ENCODE assay signal across 26 cellular contexts in genomic region chr2:196719565-196719872, GRCh38.
DNase-seq lines count a peak whose midpoint lies in the region; ATAC-seq and TF ChIP-seq lines count a peak whose summit lies in the region.
"Had no signal": no experiment of that assay in that cellular context is flagged by ENCODE, and none has a peak within 500 bp of the region (broad histone marks: within the 10 kb centered on the region; RNA-seq: fewer than 3 reads in every experiment).

No MANE protein-coding gene starts in this region.

- H3K4me1 Mint-ChIP-seq in MCF 10A (ENCODE audit: insufficient read depth, unreplicated experiment) = no peaks in the 10 kb centered on the region
- peaks cover 9% of the 10 kb centered on the region for H3K4me1 Mint-ChIP-seq in endodermal cell
- H3K4me1 Mint-ChIP-seq in mesothelial cell of epicardium = peaks cover 24% of the 10 kb centered on the region
- H3K4me1 Mint-ChIP-seq: IgD-negative memory B cell had no signal

- TF ChIP-seq CTCF in MCF 10A (IDR thresholded peaks at IDR 0.05; ENCODE audit: unreplicated experiment) = no peak
- no peak for TF ChIP-seq CTCF in mammary epithelial cell (conservative IDR thresholded peaks at IDR 0.05 in 1 of 2, IDR thresholded peaks at IDR 0.05 in 1 of 2; ENCODE audit: extremely low read depth in 1 of 2, insufficient read depth in 1 of 2, low read depth in 1 of 2, low read length in 2 of 2)
- TF ChIP-seq CTCF in endodermal cell (conservative IDR thresholded peaks at IDR 0.05) = no peak
- no peak for TF ChIP-seq CTCF in mesothelial cell of epicardium (IDR thresholded peaks at IDR 0.05; ENCODE audit: unreplicated experiment)
- TF ChIP-seq CTCF in colonic mucosa (IDR thresholded peaks at IDR 0.05) = no peak

- CTCF ChIA-PET in MCF 10A (lab: Yijun Ruan, JAX) (interaction anchor here (0.6 kb wide), 1 partner anchor 10 kb away, joined by 4 read pairs; no protein-coding TSS in a partner anchor), mammary epithelial cell (lab: Charles Lee; ENCODE audit: low non-redundant PET) (no interaction called here)

- H3K4me1 ChIP-seq in mammary epithelial cell (ENCODE audit: insufficient read depth, low read length) (no peaks in the 10 kb centered on the region), endodermal cell (ENCODE audit: control insufficient read depth, insufficient read depth, low read length) (no peaks in the 10 kb centered on the region), thymus (ENCODE audit: control insufficient read depth, insufficient read depth, low read length) (no peaks in the 10 kb centered on the region), colonic mucosa (no peaks in the 10 kb centered on the region)
- H3K4me1 ChIP-seq: BLaER1, Caco-2 had no signal

- H3K9ac ChIP-seq in mammary epithelial cell (ENCODE audit: insufficient read depth, low read length) (no peak overlapping the region), endodermal cell (ENCODE audit: extremely low read depth, low read length, poor library complexity, severe bottlenecking) (no peak overlapping the region), colonic mucosa (ENCODE audit: low read depth in 2 of 2, low read length in 2 of 2) (no peak overlapping the region)
- H3K9ac ChIP-seq: BLaER1 had no signal

- no peak overlapping the region for H3K4me2 ChIP-seq in mammary epithelial cell (ENCODE audit: insufficient read depth, low read depth, low read length)
- H3K4me2 ChIP-seq: BLaER1 had no signal

- WGBS in mammary epithelial cell (ENCODE audit: low coverage, missing lambda C conversion rate) = 100% methylated on average over 1 of the region's 1 CpG
- WGBS in endodermal cell (ENCODE audit: insufficient coverage in 1 of 2, insufficient read length in 1 of 2), 2 experiments = 90 to 100% methylated on average over 1 of the region's 1 CpG
- WGBS in thymus = 97% methylated on average over 1 of the region's 1 CpG

- in situ Hi-C loops in mammary epithelial cell (cut with MboI; ENCODE audit: low sequenced_read_pairs in 2 of 2) = no loop called here

- H3K9me3 Mint-ChIP-seq in MCF 10A (ENCODE audit: unreplicated experiment) = no peaks in the 10 kb centered on the region
- H3K9me3 Mint-ChIP-seq in endodermal cell = no peaks in the 10 kb centered on the region
- H3K9me3 Mint-ChIP-seq in mesothelial cell of epicardium = no peaks in the 10 kb centered on the region
- H3K9me3 Mint-ChIP-seq: activated CD4-positive, alpha-beta memory T cell treated with anti-CD3 and anti-CD28 coated beads, Interleukin-2, amount 10 ng/mL, durations not matched to agents 7 days and 5 days; IgD-negative memory B cell; stimulated activated naive CD8-positive, alpha-beta T cell treated with anti-CD3 and anti-CD28 coated beads, Interleukin-15, Interleukin-2, amounts not matched to agents 100 ng/mL and 50 ng/mL, for 24 hours had no signal

- H3K27me3 ChIP-seq in mammary epithelial cell (ENCODE audit: insufficient read depth, low read length) = no peaks in the 10 kb centered on the region
- H3K27me3 ChIP-seq in endodermal cell (ENCODE audit: control insufficient read depth, insufficient read depth, low read length, poor library complexity, severe bottlenecking) = no peaks in the 10 kb centered on the region
- H3K27me3 ChIP-seq in thymus (ENCODE audit: control insufficient read depth, insufficient read depth) = no peaks in the 10 kb centered on the region
- H3K27me3 ChIP-seq in colonic mucosa = no peaks in the 10 kb centered on the region
- H3K27me3 ChIP-seq: BLaER1, body of pancreas had no signal

- H4K20me1 ChIP-seq in mammary epithelial cell (ENCODE audit: insufficient read depth, low read length) = no peaks in the 10 kb centered on the region
- H4K20me1 ChIP-seq: BLaER1 had no signal

- no peak for ATAC-seq in HG02981 (IDR thresholded peaks at IDR 0.05; ENCODE audit: unreplicated experiment)

- no peak overlapping the region for H3K27ac ChIP-seq in mammary epithelial cell (ENCODE audit: insufficient read depth, low read depth, low read length)
- no peak overlapping the region for H3K27ac ChIP-seq in endodermal cell (ENCODE audit: low read depth, low read length)
- peak overlapping the region; percentile 18 for H3K27ac ChIP-seq in thymus (ENCODE audit: low read depth)
- no peak overlapping the region for H3K27ac ChIP-seq in colonic mucosa
- H3K27ac ChIP-seq: 22Rv1, BLaER1 had no signal

- dilution Hi-C loops in mammary epithelial cell (cut with HindIII; ENCODE audit: low sequenced_read_pairs) = no loop called here

- H3K4me3 Mint-ChIP-seq in MCF 10A (ENCODE audit: unreplicated experiment) (no peak overlapping the region), endodermal cell (no peak overlapping the region), mesothelial cell of epicardium (no peak overlapping the region)
- H3K4me3 Mint-ChIP-seq: activated CD4-positive, alpha-beta memory T cell treated with anti-CD3 and anti-CD28 coated beads, Interleukin-2, amount 10 ng/mL, durations not matched to agents 7 days and 5 days; IgD-negative memory B cell; stimulated activated naive CD8-positive, alpha-beta T cell treated with anti-CD3 and anti-CD28 coated beads, Interleukin-15, Interleukin-2, amounts not matched to agents 100 ng/mL and 50 ng/mL, for 24 hours had no signal

- H3K36me3 ChIP-seq in mammary epithelial cell (ENCODE audit: insufficient read depth, low read length) (peaks cover 3% of the 10 kb centered on the region), endodermal cell (ENCODE audit: control insufficient read depth, insufficient read depth, low read length) (peaks cover 34% of the 10 kb centered on the region), thymus (ENCODE audit: control insufficient read depth, insufficient read depth) (no peaks in the 10 kb centered on the region), colonic mucosa (no peaks in the 10 kb centered on the region)

- BruUV-seq in MCF 10A (replicated peaks; lab: Mats Ljungman, UMichigan) (no TSS peak), mammary epithelial cell (replicated peaks; lab: Mats Ljungman, UMichigan) (no TSS peak)

- H3K9me3 ChIP-seq in mammary epithelial cell (replicated peaks; ENCODE audit: insufficient read depth, low read length) = no peaks in the 10 kb centered on the region
- no peaks in the 10 kb centered on the region for H3K9me3 ChIP-seq in endodermal cell (ENCODE audit: control insufficient read depth, low read length)
- no peaks in the 10 kb centered on the region for H3K9me3 ChIP-seq in thymus (ENCODE audit: control insufficient read depth)
- no peaks in the 10 kb centered on the region for H3K9me3 ChIP-seq in colonic mucosa
- H3K9me3 ChIP-seq: BLaER1, body of pancreas, Caco-2 had no signal

- H3K27ac Mint-ChIP-seq in MCF 10A (ENCODE audit: low read depth, unreplicated experiment) = peak overlapping the region; percentile 4
- peak overlapping the region; percentile 54 for H3K27ac Mint-ChIP-seq in endodermal cell
- peak overlapping the region; percentile 91 for H3K27ac Mint-ChIP-seq in mesothelial cell of epicardium
- H3K27ac Mint-ChIP-seq: activated CD4-positive, alpha-beta memory T cell treated with anti-CD3 and anti-CD28 coated beads, Interleukin-2, amount 10 ng/mL, durations not matched to agents 7 days and 5 days; IgD-negative memory B cell; stimulated activated naive CD8-positive, alpha-beta T cell treated with anti-CD3 and anti-CD28 coated beads, Interleukin-15, Interleukin-2, amounts not matched to agents 100 ng/mL and 50 ng/mL, for 24 hours had no signal

- no peaks in the 10 kb centered on the region for H3K79me2 ChIP-seq in mammary epithelial cell (ENCODE audit: insufficient read depth, low read length)

- POLR2A ChIA-PET in MCF 10A (lab: Yijun Ruan, JAX) = no interaction called here

- H3K27me3 Mint-ChIP-seq in MCF 10A (ENCODE audit: insufficient read depth, unreplicated experiment) (no peaks in the 10 kb centered on the region), endodermal cell (ENCODE audit: insufficient read depth) (no peaks in the 10 kb centered on the region), mesothelial cell of epicardium (ENCODE audit: low read depth) (no peaks in the 10 kb centered on the region)
- H3K27me3 Mint-ChIP-seq: activated CD4-positive, alpha-beta memory T cell treated with anti-CD3 and anti-CD28 coated beads, Interleukin-2, amount 10 ng/mL, durations not matched to agents 7 days and 5 days; IgD-negative memory B cell; stimulated activated naive CD8-positive, alpha-beta T cell treated with anti-CD3 and anti-CD28 coated beads, Interleukin-15, Interleukin-2, amounts not matched to agents 100 ng/mL and 50 ng/mL, for 24 hours had no signal

- DNase-seq in MCF 10A (ENCODE audit: unreplicated experiment) (no peak), mammary epithelial cell (no peak), endodermal cell (no peak), mesothelial cell of epicardium (ENCODE audit: low spot score in 2 of 2, unreplicated experiment in 2 of 2) (no peak), NCI-H526 (lab: John Stamatoyannopoulos, UW) (no peak), colonic mucosa (no peak)
- DNase-seq: activated CD4-positive, alpha-beta memory T cell treated with anti-CD3 and anti-CD28 coated beads, Interleukin-2, amount 10 ng/mL, durations not matched to agents 7 days and 5 days; activated effector memory CD4-positive, alpha-beta T cell treated with Interleukin-2 at 50 U/mL for 16 hours; DND-41; effector CD8-positive, alpha-beta T cell; midbrain; NCI-H2171; NCI-H524 treated with DMSO at 0.1 percent for 48 hours; stimulated activated CD4-positive, alpha-beta T cell treated with anti-CD3 and anti-CD28 coated beads, Interleukin-12 subunit alpha, Interleukin-12 subunit beta, amount 100 ng/mL, for 4 hours; stimulated activated CD4-positive, alpha-beta T cell treated with anti-CD3 and anti-CD28 coated beads, Interleukin-4, amount 100 ng/mL, for 4 hours; T-helper 9 cell; trophoblast cell had no signal

- H3K36me3 Mint-ChIP-seq in MCF 10A (ENCODE audit: insufficient read depth, unreplicated experiment) = no peaks in the 10 kb centered on the region
- peaks cover 28% of the 10 kb centered on the region for H3K36me3 Mint-ChIP-seq in endodermal cell (ENCODE audit: low read depth)
- peaks cover 15% of the 10 kb centered on the region for H3K36me3 Mint-ChIP-seq in mesothelial cell of epicardium
- H3K36me3 Mint-ChIP-seq: IgD-negative memory B cell had no signal

- no peak overlapping the region for H2AFZ ChIP-seq in mammary epithelial cell (ENCODE audit: low read depth, low read length)

- intact Hi-C loops in MCF 10A (cut with micrococcal nuclease) = no loop called here
- intact Hi-C loops in mammary epithelial cell (cut with micrococcal nuclease) = no loop called here
- intact Hi-C loops in colonic mucosa (cut with DNase I) = no loop called here

- H3K4me3 ChIP-seq in mammary epithelial cell (replicated peaks in 1 of 3; ENCODE audit: insufficient read depth in 1 of 3, low read depth in 2 of 3, low read length in 3 of 3) (no peak overlapping the region), endodermal cell (ENCODE audit: low read length) (no peak overlapping the region), thymus (ENCODE audit: low read length) (no peak overlapping the region), colonic mucosa (no peak overlapping the region)
- H3K4me3 ChIP-seq: BLaER1, body of pancreas, GM12878 had no signal

Comparison
In these comparisons a context has a peak if more than half of its experiments do, and no peak if none do; other contexts are left out.
1. H3K27ac Mint-ChIP-seq: peak in every context shown above with its lines; median percentile 91 in mesothelial cell of epicardium; 54 in endodermal cell; 4 in MCF 10A.